In the genomic region with DNA sequence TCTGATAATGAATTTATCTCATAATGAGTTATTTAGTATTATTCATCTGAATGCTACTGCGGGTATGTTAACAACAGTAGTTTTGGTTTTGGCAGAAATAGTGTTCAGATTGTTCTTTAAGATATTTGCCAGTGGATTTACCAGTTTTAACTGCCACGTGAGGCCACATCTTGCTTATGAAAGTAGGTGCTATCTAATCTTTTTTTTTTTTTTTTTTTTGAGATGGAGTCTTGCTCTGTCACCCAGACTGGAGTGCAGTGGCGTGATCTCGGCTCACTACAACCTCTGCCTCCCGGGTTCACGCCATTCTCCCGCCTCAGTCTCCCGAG, we compare ENCODE assay signal across 7 cellular contexts. TPM values are rescaled to one million over a fixed set of nuclear protein-coding genes. Genes with fewer than 3 reads are reported as not detected.
DNase-seq lines count a peak whose midpoint lies in the region; ATAC-seq, FAIRE-seq and TF ChIP-seq lines count a peak whose summit lies in the region.
"Not testable (repeated sequence)": the region's sequence is repeated elsewhere in the genome, so short reads cannot be mapped to it uniquely, and the experiment has no call there.

No MANE protein-coding gene starts in this region.

- H3K27ac ChIP-seq in A673 (ENCODE audit: low read depth, low read length, poor library complexity, severe bottlenecking) (peak overlapping the region; percentile 18), RWPE2 (ENCODE audit: poor library complexity, severe bottlenecking) (peak overlapping the region; percentile 83), breast epithelium (peak overlapping the region; percentile 33 to 81), kidney (ENCODE audit: low read depth in 2 of 2, low read length in 2 of 2) (peak overlapping the region; percentile 15 to 61), pancreas (peak overlapping the region; percentile 22 to 78 (median 46)), stomach (peak overlapping the region; percentile 45 to 80 (median 63))
- H3K27ac ChIP-seq in Karpas-422 (ENCODE audit: low read length), result not testable (repeated sequence)

- CTCF ChIA-PET in A673 (lab: Charles Lee), result not testable (repeated sequence)

- not testable (repeated sequence) for FAIRE-seq in kidney (lab: Jason Lieb, UNC); pancreas (lab: Jason Lieb, UNC)

- POLR2A ChIA-PET in A673 (lab: Charles Lee; ENCODE audit: low non-redundant PET), result not testable (repeated sequence)

- not testable (repeated sequence) for H2AFZ ChIP-seq in Karpas-422 (ENCODE audit: low read length)

- peaks cover 12% of the 10 kb centered on the region for H3K4me1 ChIP-seq in A673 (ENCODE audit: insufficient read depth, low read length, poor library complexity, severe bottlenecking)
- H3K4me1 ChIP-seq in Karpas-422 (ENCODE audit: low read length); breast epithelium: not testable (repeated sequence)
- H3K4me1 ChIP-seq in RWPE2 (ENCODE audit: insufficient read depth, poor library complexity, severe bottlenecking), result peaks cover 32% of the 10 kb centered on the region
- peaks cover 5 to 34% of the 10 kb centered on the region in 2 donors for H3K4me1 ChIP-seq in kidney (ENCODE audit: control insufficient read depth in 1 of 2, insufficient read depth in 1 of 2, low read depth in 1 of 2, low read length in 2 of 2)
- H3K4me1 ChIP-seq in pancreas, result peaks cover 0 to 34% (median 33%) of the 10 kb centered on the region in 3 donors
- H3K4me1 ChIP-seq in stomach, result peaks cover 26 to 60% (median 42%) of the 10 kb centered on the region in 4 donors

- DNase-seq in A673 (ENCODE audit: low spot score); RWPE2 (ENCODE audit: low spot score); breast epithelium (ENCODE audit: low spot score in 2 of 2); kidney; pancreas: not testable (repeated sequence)
- DNase-seq in Karpas-422, result peak; percentile 7
- DNase-seq in stomach, result peak; percentile 32

- TF ChIP-seq CTCF in A673 (conservative IDR thresholded peaks at IDR 0.05; ENCODE audit: low read depth, low read length); RWPE2 (IDR thresholded peaks at IDR 0.05; ENCODE audit: poor library complexity, severe bottlenecking); breast epithelium (IDR thresholded peaks at IDR 0.05); kidney (IDR thresholded peaks at IDR 0.05; ENCODE audit: borderline replicate concordance, extremely low read depth, insufficient read depth); pancreas (IDR thresholded peaks at IDR 0.05); stomach (IDR thresholded peaks at IDR 0.05): not testable (repeated sequence)

- H3K79me2 ChIP-seq in Karpas-422 (ENCODE audit: low read length), result not testable (repeated sequence)

- TF ChIP-seq POLR2A in breast epithelium (IDR thresholded peaks at IDR 0.05); stomach (IDR thresholded peaks at IDR 0.05): not testable (repeated sequence)

- H4K20me1 ChIP-seq in Karpas-422 (ENCODE audit: insufficient read depth, low read depth, low read length), result not testable (repeated sequence)

- H3K27me3 ChIP-seq in A673 (replicated peaks; ENCODE audit: insufficient read depth, low read depth, low read length, poor library complexity); Karpas-422 (ENCODE audit: low read length); RWPE2 (ENCODE audit: insufficient read depth, poor library complexity, severe bottlenecking); breast epithelium; pancreas; stomach: not testable (repeated sequence)

- TF ChIP-seq EP300 in stomach (IDR thresholded peaks at IDR 0.05), result not testable (repeated sequence)

- not testable (repeated sequence) for ATAC-seq in RWPE2 (ENCODE audit: low read depth)
- ATAC-seq in pancreas, result peak; percentile 9 to 38 (median 30)

- not testable (repeated sequence) for H3K9me2 ChIP-seq in Karpas-422 (replicated peaks; ENCODE audit: insufficient read depth, low read length)

- not testable (repeated sequence) for H3K9ac ChIP-seq in Karpas-422 (ENCODE audit: low read length); kidney (ENCODE audit: low read length in 2 of 2)

- BruUV-seq in A673 (replicated peaks; lab: Mats Ljungman, UMichigan), result not testable (repeated sequence)

- H3K4me2 ChIP-seq in Karpas-422 (ENCODE audit: low read depth, low read length, poor library complexity, severe bottlenecking), result not testable (repeated sequence)

- H3K9me3 ChIP-seq in A673 (ENCODE audit: low read depth, low read length, poor library complexity, severe bottlenecking); Karpas-422 (ENCODE audit: low read length); RWPE2 (ENCODE audit: severe bottlenecking); breast epithelium; kidney (ENCODE audit: control insufficient read depth in 1 of 2, low read length in 2 of 2); pancreas; stomach: not testable (repeated sequence)

- not testable (repeated sequence) for H3K4me3 ChIP-seq in A673 (ENCODE audit: low read depth, low read length, poor library complexity, severe bottlenecking); Karpas-422 (ENCODE audit: low read length); RWPE2 (ENCODE audit: severe bottlenecking); breast epithelium; kidney (ENCODE audit: low read length in 2 of 2); pancreas; stomach

- intact Hi-C loops in A673 (cut with micrococcal nuclease; ENCODE audit: unreplicated experiment); breast epithelium (cut with DNase I; ENCODE audit: low total_unique reads); kidney (cut with DNase I); pancreas (cut with DNase I); stomach (cut with DNase I; ENCODE audit: low total_unique reads): not testable (repeated sequence)

- WGBS in pancreas, 2 donors, result 41 to 51% methylated on average over 8 of the region's 8 CpGs
- WGBS in stomach, 5 donors, result 27 to 66% (median 51%) methylated on average over 8 of the region's 8 CpGs

- not testable (repeated sequence) for H3K36me3 ChIP-seq in A673 (ENCODE audit: insufficient read depth, low read length, poor library complexity, severe bottlenecking); Karpas-422 (ENCODE audit: insufficient read depth, low read length); RWPE2 (ENCODE audit: low read depth); breast epithelium; kidney (ENCODE audit: control insufficient read depth in 1 of 2, insufficient read depth in 2 of 2, low read length in 2 of 2); pancreas; stomach

RNA-seq across cellular contexts. Expression of a gene that starts 10.2 kb away (rescaled TPM):
- total RNA-seq in A673 (2021) (93.0 and 105 TPM in 2 replicates), breast epithelium (10 to 100 TPM; 46.6 to 69.8 (median 64.7) TPM), kidney (86.2 TPM), pancreas (10 to 100 TPM; 20.4 to 32.1 (median 24.1) TPM), stomach (100 to 1,000 TPM in 3 of 5 donors, 10 to 100 TPM in 2; 76.4 to 140 (median 114) TPM)
- 4.3 and 7.0 TPM in 2 replicates for total RNA-seq in Karpas-422 (2014; rRNA removed; shearing (Covaris generic); ENCODE audit: low replicate concordance)
- polyA plus RNA-seq in kidney (ENCODE audit: insufficient read depth, low read depth, low replicate concordance) (222 TPM), pancreas (10 to 100 TPM; 14.2 to 30.6 TPM), stomach (10 to 100 TPM; 31.4 to 42.6 (median 33.1) TPM)
